Comparison of ENCODE assay signal across 9 cellular contexts in the genomic region with DNA sequence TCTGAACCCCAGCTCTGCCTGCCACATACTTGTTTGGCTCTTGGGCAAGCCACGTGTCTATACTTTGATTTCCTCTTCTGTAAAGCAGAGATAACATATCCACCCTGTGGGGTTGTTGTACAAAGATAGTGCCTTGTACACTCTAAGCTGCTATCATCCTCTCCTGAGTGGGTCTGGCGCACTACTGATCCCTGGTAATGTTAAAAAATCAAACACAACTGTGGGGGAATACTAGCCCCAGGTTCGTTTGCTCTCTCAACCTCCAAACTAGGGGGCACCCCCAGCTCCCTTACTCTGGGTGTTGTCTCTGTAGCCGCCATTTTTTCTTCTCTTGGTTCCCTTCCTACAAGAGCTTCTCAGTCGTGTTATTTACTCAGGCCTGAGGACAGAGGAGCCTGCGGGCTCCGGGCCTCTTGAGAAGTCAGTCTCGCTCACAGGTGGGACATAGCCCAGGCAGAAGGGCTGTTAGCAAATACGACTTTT. TPM values are rescaled to one million over a fixed set of nuclear protein-coding genes. Genes with fewer than 3 reads are reported as not detected.
A peak's percentile ranks its signal among the peaks of the same experiment; 100 is the strongest.
DNase-seq lines count a peak whose midpoint lies in the region; ATAC-seq and TF ChIP-seq lines count a peak whose summit lies in the region.
"Had no signal": no experiment of that assay in that cellular context is flagged by ENCODE, and none has a peak within 500 bp of the region (broad histone marks: within the 10 kb centered on the region; RNA-seq: fewer than 3 reads in every experiment).

No MANE protein-coding gene starts in this region.

- TF ChIP-seq CTCF in fibroblast of lung (conservative IDR thresholded peaks at IDR 0.05 in 1 of 2, IDR thresholded peaks at IDR 0.05 in 1 of 2; ENCODE audit: low read depth in 1 of 2, low read length in 2 of 2) = no peak
- no peak for TF ChIP-seq CTCF in smooth muscle cell (IDR thresholded peaks at IDR 0.05; ENCODE audit: borderline replicate concordance, insufficient read depth, poor library complexity, severe bottlenecking)

- H3F3A ChIP-seq in GM23248 (ENCODE audit: insufficient read depth) (peaks cover 18% of the 10 kb centered on the region; the same call in 1 of the 2 replicates), smooth muscle cell (ENCODE audit: low read depth) (no peaks in the 10 kb centered on the region)

- no peaks in the 10 kb centered on the region for H3K36me3 ChIP-seq in GM23248 (ENCODE audit: low read depth)
- H3K36me3 ChIP-seq in fibroblast of lung (ENCODE audit: control insufficient read depth, insufficient read depth, low read length) = peaks cover 18% of the 10 kb centered on the region
- H3K36me3 ChIP-seq in smooth muscle cell (ENCODE audit: low read depth) = no peaks in the 10 kb centered on the region

- in situ Hi-C loops in GM23248 (cut with MboI) = no loop called here

- no peak overlapping the region; the same call in 1 of the 2 replicates for H2AFZ ChIP-seq in GM23248
- H2AFZ ChIP-seq in fibroblast of lung (ENCODE audit: low read length) = no peak overlapping the region
- H2AFZ ChIP-seq in smooth muscle cell (ENCODE audit: low read depth) = no peak overlapping the region

- H3K9ac ChIP-seq in GM23248 (peak overlapping the region; percentile 84), fibroblast of lung (ENCODE audit: insufficient read depth, low read length) (no peak overlapping the region), smooth muscle cell (ENCODE audit: low read depth) (no peak overlapping the region)

- H4K20me1 ChIP-seq in GM23248 (ENCODE audit: insufficient read depth) = no peaks in the 10 kb centered on the region
- H4K20me1 ChIP-seq in fibroblast of lung (ENCODE audit: control insufficient read depth, extremely low read depth, insufficient read depth, low read length) = no peaks in the 10 kb centered on the region
- H4K20me1 ChIP-seq in smooth muscle cell (ENCODE audit: low read depth) = no peaks in the 10 kb centered on the region

- H3K9me3 ChIP-seq in GM23248 (ENCODE audit: low read depth) = no peaks in the 10 kb centered on the region
- no peaks in the 10 kb centered on the region for H3K9me3 ChIP-seq in fibroblast of lung (ENCODE audit: control insufficient read depth, insufficient read depth, low read depth, low read length)
- H3K9me3 ChIP-seq in smooth muscle cell (replicated peaks; ENCODE audit: low read depth) = no peaks in the 10 kb centered on the region

- DNase-seq in GM23248 (peak; percentile 36), T-helper 2 cell (peak in 3 of 5 experiments; percentile 26 to 71 (median 27)), fibroblast of lung (ENCODE audit: low read depth in 2 of 2) (no peak), smooth muscle cell (lab: John Stamatoyannopoulos, UW; ENCODE audit: unreplicated experiment) (no peak), T-helper 9 cell (no peak)

- no peak for ATAC-seq in GM21360 (IDR thresholded peaks at IDR 0.05; ENCODE audit: unreplicated experiment)
- ATAC-seq in HG03469 (IDR thresholded peaks at IDR 0.05; ENCODE audit: unreplicated experiment) = no peak
- ATAC-seq in GM21367 (IDR thresholded peaks at IDR 0.05; ENCODE audit: unreplicated experiment) = no peak

- no peaks in the 10 kb centered on the region for H3K9me2 ChIP-seq in GM23248 (ENCODE audit: insufficient read depth)

- no peaks in the 10 kb centered on the region for H3K27me3 ChIP-seq in GM23248 (replicated peaks; ENCODE audit: insufficient read depth)
- no peaks in the 10 kb centered on the region for H3K27me3 ChIP-seq in fibroblast of lung (ENCODE audit: control insufficient read depth, insufficient read depth, low read length)
- H3K27me3 ChIP-seq in smooth muscle cell (ENCODE audit: low read depth) = no peaks in the 10 kb centered on the region

- WGBS in GM23248 (ENCODE audit: low coverage in 1 of 2, low lambda C conversion rate in 2 of 2, missing lambda C conversion rate in 2 of 2), 2 experiments = 54 to 55% methylated on average over 9 of the region's 9 CpGs
- WGBS in smooth muscle cell (ENCODE audit: low lambda C conversion rate) = 80% methylated on average over 9 of the region's 9 CpGs

- H3K79me2 ChIP-seq in GM23248 (ENCODE audit: insufficient read depth) (peaks cover 21% of the 10 kb centered on the region), fibroblast of lung (ENCODE audit: control insufficient read depth, insufficient read depth, low read length) (peaks cover 6% of the 10 kb centered on the region), smooth muscle cell (ENCODE audit: low read depth) (peaks cover 5% of the 10 kb centered on the region)

- H3K4me1 ChIP-seq in GM23248 (ENCODE audit: insufficient read depth) (peaks cover 29% of the 10 kb centered on the region), fibroblast of lung (ENCODE audit: control insufficient read depth, extremely low read depth, insufficient read depth, low read length) (peaks cover 3% of the 10 kb centered on the region), smooth muscle cell (ENCODE audit: low read depth) (peaks cover 9% of the 10 kb centered on the region)

- 0 out of 2 replicates have a peak overlapping the region, but pooled peaks have one; percentile 7 for H3K27ac ChIP-seq in GM23248
- H3K27ac ChIP-seq in fibroblast of lung (ENCODE audit: insufficient read depth, low read length) = no peak overlapping the region
- no peak overlapping the region for H3K27ac ChIP-seq in smooth muscle cell (ENCODE audit: low read depth)

- H3K4me3 ChIP-seq in GM23248 = peak overlapping the region; percentile 80
- peak overlapping the region; percentile 40 to 95 (median 78) for H3K4me3 ChIP-seq in fibroblast of lung (replicated peaks in 1 of 4; ENCODE audit: control extremely low read depth in 1 of 4, insufficient read depth in 1 of 4, low read depth in 3 of 4, low read length in 4 of 4)
- H3K4me3 ChIP-seq in smooth muscle cell = peak overlapping the region; percentile 78

- H3K4me2 ChIP-seq in GM23248 (ENCODE audit: unreplicated experiment) = peak overlapping the region; percentile 71
- H3K4me2 ChIP-seq in fibroblast of lung (ENCODE audit: extremely low read depth, insufficient read depth, low read length) = peak overlapping the region; percentile 66
- H3K4me2 ChIP-seq in smooth muscle cell = peak overlapping the region; percentile 90

RNA-seq across cellular contexts. Expression of gene POLM, which starts 1.0 kb away (rescaled TPM):
- 13.9 and 20.3 TPM in 2 replicates for total RNA-seq in GM23248 (2014; rRNA removed; shearing (Covaris generic))
- polyA plus RNA-seq in GM23248 (2016; fragmentation: Nextera tagmentation; extraction: Ambion mirVana) (10.7 and 12.9 TPM in 2 replicates), fibroblast of lung (4.9 and 5.9 TPM in 2 replicates), smooth muscle cell (9.9 and 10.2 TPM in 2 replicates)
- total RNA-seq in fibroblast of lung (11.0 and 12.7 TPM in 2 replicates), smooth muscle cell (4.9 and 5.2 TPM in 2 replicates)
- 5.7 and 7.1 TPM in 2 replicates for polyA plus RNA-seq in fibroblast of lung (2012)
- 13.0 and 18.5 TPM in 2 replicates for polyA minus RNA-seq in fibroblast of lung (ENCODE audit: low replicate concordance)

RNA-seq across cellular contexts. Expression of gene PGAM2, which starts 15.9 kb away (rescaled TPM):
- total RNA-seq in GM23248 (2014; rRNA removed; shearing (Covaris generic)) = not detected in 2 replicates
- polyA plus RNA-seq in GM23248 (2016; fragmentation: Nextera tagmentation; extraction: Ambion mirVana) = not detected in 2 replicates
- total RNA-seq in fibroblast of lung = 0.26 and 0.33 TPM in 2 replicates
- not detected in 2 replicates for polyA plus RNA-seq in fibroblast of lung
- polyA plus RNA-seq in fibroblast of lung (2012) = 0.18 TPM in 1 of 2 replicates, not detected in the other
- not detected in 2 replicates for polyA minus RNA-seq in fibroblast of lung (ENCODE audit: low replicate concordance)
- 0.54 TPM in 1 of 2 replicates, not detected in the other for total RNA-seq in smooth muscle cell
- polyA plus RNA-seq in smooth muscle cell = not detected in 2 replicates
- total RNA-seq: SK-MEL-5 had no signal

RNA-seq across cellular contexts. Expression of gene AEBP1, which starts 22.8 kb away (rescaled TPM):
- 53.0 and 63.2 TPM in 2 replicates for total RNA-seq in GM23248 (2014; rRNA removed; shearing (Covaris generic))
- polyA plus RNA-seq in GM23248 (2016; fragmentation: Nextera tagmentation; extraction: Ambion mirVana) (46.6 and 47.0 TPM in 2 replicates), fibroblast of lung (24.1 and 44.4 TPM in 2 replicates), smooth muscle cell (141 and 163 TPM in 2 replicates)
- total RNA-seq in fibroblast of lung (116 and 133 TPM in 2 replicates), smooth muscle cell (36.6 and 39.7 TPM in 2 replicates)
- polyA plus RNA-seq in fibroblast of lung (2012) = 72.1 and 157 TPM in 2 replicates
- 93.3 and 303 TPM in 2 replicates for polyA minus RNA-seq in fibroblast of lung (ENCODE audit: low replicate concordance)
- total RNA-seq: SK-MEL-5 had no signal

RNA-seq across cellular contexts. Expression of gene DBNL, which starts 36.8 kb away (rescaled TPM):
- total RNA-seq in GM23248 (2014; rRNA removed; shearing (Covaris generic)) = 175 and 196 TPM in 2 replicates
- polyA plus RNA-seq in GM23248 (2016; fragmentation: Nextera tagmentation; extraction: Ambion mirVana) = 145 and 163 TPM in 2 replicates
- 66.8 and 88.2 TPM in 2 replicates for total RNA-seq in fibroblast of lung
- polyA plus RNA-seq in fibroblast of lung = 86.4 and 115 TPM in 2 replicates
- polyA plus RNA-seq in fibroblast of lung (2012) = 119 and 150 TPM in 2 replicates
- 264 and 307 TPM in 2 replicates for polyA minus RNA-seq in fibroblast of lung (ENCODE audit: low replicate concordance)
- 47.8 and 55.1 TPM in 2 replicates for total RNA-seq in smooth muscle cell
- 94.5 and 98.4 TPM in 2 replicates for polyA plus RNA-seq in smooth muscle cell

RNA-seq across cellular contexts. Expression of gene POLD2, which starts 42.0 kb away (rescaled TPM):
- 100 and 107 TPM in 2 replicates for total RNA-seq in GM23248 (2014; rRNA removed; shearing (Covaris generic))
- polyA plus RNA-seq in GM23248 (2016; fragmentation: Nextera tagmentation; extraction: Ambion mirVana) = 164 and 166 TPM in 2 replicates
- total RNA-seq in fibroblast of lung = 58.8 and 76.5 TPM in 2 replicates
- polyA plus RNA-seq in fibroblast of lung = 69.8 and 122 TPM in 2 replicates
- polyA plus RNA-seq in fibroblast of lung (2012) = 101 and 168 TPM in 2 replicates
- 110 and 231 TPM in 2 replicates for polyA minus RNA-seq in fibroblast of lung (ENCODE audit: low replicate concordance)
- total RNA-seq in smooth muscle cell = 45.5 and 49.1 TPM in 2 replicates
- polyA plus RNA-seq in smooth muscle cell = 133 and 151 TPM in 2 replicates

Comparison
In these comparisons a context has a peak if more than half of its experiments do, and no peak if none do; other contexts are left out.
1. DNase-seq: peak in GM23248 (single experiment) and T-helper 2 cell (3 of 5); none in fibroblast of lung (0 of 2), smooth muscle cell (single experiment) and T-helper 9 cell (single experiment).
2. Peak in every context shown above with its lines, with median percentiles within 50 percentile points of each other: H3K4me2 ChIP-seq and H3K4me3 ChIP-seq.